In the genomic region with DNA sequence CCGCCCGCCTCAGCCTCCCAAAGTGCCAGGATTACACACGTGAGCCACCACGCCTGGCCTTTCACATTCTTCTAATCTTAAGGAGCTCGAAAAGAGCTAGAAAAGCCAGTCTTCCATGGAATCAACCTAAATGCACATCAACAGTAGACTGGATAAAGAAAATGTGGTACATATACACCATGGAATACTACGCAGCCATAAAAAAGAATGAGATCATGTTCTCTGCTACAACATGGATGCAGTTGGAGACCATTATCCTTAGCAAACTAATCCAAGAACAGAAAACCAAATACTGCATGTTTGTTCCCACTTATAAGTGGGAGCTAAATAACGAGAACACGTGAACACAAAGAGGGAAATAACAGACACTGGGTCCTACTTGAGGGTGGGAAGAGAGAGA, we compare ENCODE assay signal across 12 cellular contexts. TPM values are rescaled to one million over a fixed set of nuclear protein-coding genes. Genes with fewer than 3 reads are reported as not detected.
"Had no signal": no experiment of that assay in that cellular context is flagged by ENCODE, and none has a peak within 500 bp of the region (broad histone marks: within the 10 kb centered on the region; RNA-seq: fewer than 3 reads in every experiment).

No MANE protein-coding gene starts in this region.

- H3K27me3 ChIP-seq: ascending aorta, gastroesophageal sphincter had no signal

- H3K9me3 ChIP-seq: ascending aorta, gastroesophageal sphincter, SK-N-SH had no signal

- FAIRE-seq: bronchial epithelial cell, islet of Langerhans had no signal

- ATAC-seq: gastroesophageal sphincter had no signal

- H3K4me3 ChIP-seq: ascending aorta, gastroesophageal sphincter, lung had no signal

- DNase-seq: activated CD4-positive, alpha-beta T cell treated with anti-CD3 and anti-CD28 coated beads, Interleukin-2, amount 50 U/mL, for 1 hour; activated effector memory CD4-positive, alpha-beta T cell treated with Interleukin-2 at 50 U/mL for 16 hours; dermis blood vessel endothelial cell; midbrain; SK-N-SH; stimulated activated CD4-positive, alpha-beta T cell treated with anti-CD3 and anti-CD28 coated beads, Interleukin-1b, Interleukin-23, amount 100 ng/mL, for 48 hours; T-helper 1 cell had no signal

- H3K4me2 ChIP-seq: SK-N-SH had no signal

- H3K9ac ChIP-seq: SK-N-SH had no signal

- H3K27ac ChIP-seq: ascending aorta, gastroesophageal sphincter had no signal

RNA-seq across cellular contexts. Expression of gene AURKB, which starts 34.4 kb away (rescaled TPM):
- total RNA-seq: ascending aorta had no signal
